8 cellular contexts compared by ENCODE assay signal in genomic region chr1:20732071-20732587, GRCh38. TPM values are rescaled to one million over a fixed set of nuclear protein-coding genes. Genes with fewer than 3 reads are reported as not detected.
DNase-seq lines count a peak whose midpoint lies in the region; FAIRE-seq and TF ChIP-seq lines count a peak whose summit lies in the region.

No MANE protein-coding gene starts in this region.

- H3K27ac Mint-ChIP-seq in activated naive CD8-positive, alpha-beta T cell: peak overlapping the region; percentile 61

- H3K27me3 ChIP-seq in cardiac muscle cell (peaks cover 28% of the 10 kb centered on the region), ovary (no peaks in the 10 kb centered on the region)

- no peaks in the 10 kb centered on the region for H3K9me3 Mint-ChIP-seq in activated naive CD8-positive, alpha-beta T cell (ENCODE audit: low read depth)

- H3K27ac ChIP-seq in RWPE1 (peak overlapping the region; percentile 98), cardiac muscle cell (no peak overlapping the region), ovary (peak overlapping the region in 1 of 2 donors; percentile 86)

- peaks cover 12% of the 10 kb centered on the region for H3K4me1 Mint-ChIP-seq in activated naive CD8-positive, alpha-beta T cell (ENCODE audit: low read depth)

- TF ChIP-seq CTCF in RWPE1 (conservative IDR thresholded peaks at IDR 0.05; ENCODE audit: low read depth) (no peak), cardiac muscle cell (IDR thresholded peaks at IDR 0.05; ENCODE audit: low read depth, low read length) (no peak), ovary (IDR thresholded peaks at IDR 0.05) (no peak)

- H3K36me3 ChIP-seq in cardiac muscle cell: no peaks in the 10 kb centered on the region
- H3K36me3 ChIP-seq in ovary: no peaks in the 10 kb centered on the region

- CTCF ChIA-PET in RWPE1 (lab: Yijun Ruan, JAX): interaction anchor here (0.7 to 1.0 kb wide), 3 partner anchors 35 to 463 kb away, joined by 3 to 4 read pairs (median 3); no protein-coding TSS in a partner anchor

- TF ChIP-seq POLR2A in ovary (IDR thresholded peaks at IDR 0.05): no peak

- H3K4me3 ChIP-seq in cardiac muscle cell (peak overlapping the region; percentile 51), ovary (peak overlapping the region; percentile 36)

- FAIRE-seq in urothelium cell line (lab: Jason Lieb, UNC): peak; percentile 40

- H3K36me3 Mint-ChIP-seq in activated naive CD8-positive, alpha-beta T cell: no peaks in the 10 kb centered on the region

- intact Hi-C loops in ovary (cut with DNase I): no loop called here

- peak overlapping the region; percentile 89 for H3K4me3 Mint-ChIP-seq in activated naive CD8-positive, alpha-beta T cell

- H3K9me3 ChIP-seq in cardiac muscle cell (ENCODE audit: low read depth) (no peaks in the 10 kb centered on the region), ovary (no peaks in the 10 kb centered on the region)

- 1% methylated on average over 19 to 55 of the region's 55 CpGs for WGBS in ovary, 3 donors

- H3K4me1 ChIP-seq in cardiac muscle cell (ENCODE audit: low read depth): no peaks in the 10 kb centered on the region
- peaks cover 7% of the 10 kb centered on the region for H3K4me1 ChIP-seq in ovary (ENCODE audit: insufficient read depth)

- peaks cover 2% of the 10 kb centered on the region for H3K27me3 Mint-ChIP-seq in activated naive CD8-positive, alpha-beta T cell

- peak; percentile 16 for DNase-seq in NOMO-1 treated with DMSO at 0.1 percent for 48 hours (lab: John Stamatoyannopoulos, UW; ENCODE audit: unreplicated experiment)
- no peak for DNase-seq in NOMO-1 treated with dmso at 0.1 percent for 144 hours (lab: John Stamatoyannopoulos, UW; ENCODE audit: unreplicated experiment)
- DNase-seq in HS-5 (ENCODE audit: low read depth): peak; percentile 49
- peak; percentile 89 for DNase-seq in RWPE1 (ENCODE audit: low spot score)
- DNase-seq in cardiac muscle cell (ENCODE audit: low read depth in 1 of 2, low spot score in 1 of 2): peak; percentile 56 to 84
- DNase-seq in ovary: peak; percentile 59 to 77 (median 64)
- DNase-seq in urothelium cell line (ENCODE audit: low spot score): peak; percentile 95

- POLR2A ChIA-PET in RWPE1 (lab: Yijun Ruan, JAX; ENCODE audit: low non-redundant PET): no interaction called here

- TF ChIP-seq EP300 in ovary (IDR thresholded peaks at IDR 0.05): no peak

RNA-seq across cellular contexts. Expression of gene SH2D5, which starts 0.4 kb away (rescaled TPM):
- total RNA-seq in cardiac muscle cell (0.98 and 1.9 TPM in 2 replicates), ovary (1 to 10 TPM in 2 of 7 donors, under 1 TPM in 4, not detected in 1; 0.43 to 1.8 (median 0.77) TPM)
- polyA plus RNA-seq in cardiac muscle cell (1.1 and 1.4 TPM in 2 replicates), ovary (under 1 TPM; 0.15 TPM)

RNA-seq across cellular contexts. Expression of gene KIF17, which starts 14.3 kb away (rescaled TPM):
- total RNA-seq in cardiac muscle cell (1.9 and 15.0 TPM in 2 replicates), ovary (1 to 10 TPM in 4 of 7 donors, under 1 TPM in 3; 0.56 to 6.2 (median 2.2) TPM)
- polyA plus RNA-seq in cardiac muscle cell (1.1 and 8.4 TPM in 2 replicates), ovary (1 to 10 TPM in 1 of 2 donors, under 1 TPM in 1; 1.00 to 2.2 TPM)

RNA-seq across cellular contexts. Expression of gene HP1BP3, which starts 55.0 kb away (rescaled TPM):
- total RNA-seq in cardiac muscle cell (144 and 178 TPM in 2 replicates), ovary (100 to 1,000 TPM; 184 to 260 (median 211) TPM)
- polyA plus RNA-seq in cardiac muscle cell (91.0 and 135 TPM in 2 replicates), ovary (100 to 1,000 TPM; 162 to 302 TPM)
